In the genomic region with DNA sequence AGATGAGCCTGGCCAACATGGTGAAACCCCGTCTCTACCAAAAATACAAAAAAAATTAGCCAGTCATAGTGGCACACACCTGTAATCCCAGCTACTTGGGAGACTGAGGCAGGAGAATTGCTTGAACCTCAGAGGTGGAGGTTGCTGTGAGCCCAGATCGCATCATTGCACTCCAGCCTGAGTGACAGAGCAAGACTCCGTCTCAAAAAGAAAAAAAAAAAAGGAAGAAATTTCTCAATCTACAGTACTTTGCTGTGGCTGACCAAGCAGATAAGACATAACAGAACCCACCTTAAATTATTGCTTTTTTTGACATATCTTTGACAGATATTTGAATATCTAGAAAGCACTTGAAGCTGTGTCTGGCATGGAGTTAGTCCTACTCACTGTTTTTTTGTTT, we compare ENCODE assay signal across 1 cellular context. TPM values are rescaled to one million over a fixed set of nuclear protein-coding genes. Genes with fewer than 3 reads are reported as not detected.
"Had no signal": no experiment of that assay in that cellular context is flagged by ENCODE, and none has a peak within 500 bp of the region (broad histone marks: within the 10 kb centered on the region; RNA-seq: fewer than 3 reads in every experiment).

No MANE protein-coding gene starts in this region.

RNA-seq across cellular contexts. Expression of gene HNF1A, which starts 34.9 kb away (rescaled TPM):
- total RNA-seq: G401 had no signal
